ENCODE assay signal across 17 cellular contexts in genomic region chr4:27006247-27006603, GRCh38.
DNase-seq lines count a peak whose midpoint lies in the region; ATAC-seq, FAIRE-seq and TF ChIP-seq lines count a peak whose summit lies in the region.
"Had no signal": no experiment of that assay in that cellular context is flagged by ENCODE, and none has a peak within 500 bp of the region (broad histone marks: within the 10 kb centered on the region; RNA-seq: fewer than 3 reads in every experiment).

No MANE protein-coding gene starts in this region.

- peak; percentile 41 for FAIRE-seq in pancreas (lab: Jason Lieb, UNC)

- no CpG with 5 or more reads among the region's 7 CpGs for WGBS in IMR-90 (ENCODE audit: extremely low coverage in 2 of 2, insufficient read length in 1 of 2), 2 experiments
- 31 to 32% methylated on average over 7 of the region's 7 CpGs for WGBS in pancreas, 2 donors

- H3K4me2 ChIP-seq in IMR-90 (ENCODE audit: low read depth, low read length), result peak overlapping the region; percentile 89

- CTCF ChIA-PET in CD4-positive, alpha-beta memory T cell (lab: Charles Lee; ENCODE audit: partially characterized antibody), result interaction anchor here (0.9 to 6.4 kb wide), 10 partner anchors 12 to 1018 kb away, joined by 3 to 82 read pairs (median 4); no protein-coding TSS in a partner anchor
- CTCF ChIA-PET in IMR-90 (lab: Yijun Ruan, JAX), result interaction anchor here (0.8 to 1.0 kb wide), 2 partner anchors 15 to 144 kb away, joined by 3 read pairs; no protein-coding TSS in a partner anchor

- peaks cover 26% of the 10 kb centered on the region for H3K4me1 ChIP-seq in CD4-positive, alpha-beta memory T cell (ENCODE audit: insufficient read depth, low read length)
- H3K4me1 ChIP-seq in IMR-90 (ENCODE audit: control insufficient read depth, insufficient read depth, low read length) (peaks cover 10% of the 10 kb centered on the region), pancreas (peaks cover 6 to 14% (median 10%) of the 10 kb centered on the region in 3 donors)

- 0 out of 2 replicates have a peak overlapping the region, but pooled peaks have one; percentile 68 for H3K23ac ChIP-seq in IMR-90 (ENCODE audit: low read depth, low read length)

- peaks cover 24 to 42% (median 37%) of the 10 kb centered on the region in 4 donors for H3K4me1 Mint-ChIP-seq in CD4-positive, alpha-beta memory T cell

- TF ChIP-seq CTCF in IMR-90 (conservative IDR thresholded peaks at IDR 0.05; ENCODE audit: low read depth, low read length) (no peak), pancreas (IDR thresholded peaks at IDR 0.05) (no peak)

- no peak overlapping the region for H2BK15ac ChIP-seq in IMR-90 (ENCODE audit: low read depth, low read length)

- no peak overlapping the region for H3K56ac ChIP-seq in IMR-90 (ENCODE audit: extremely low read depth, insufficient read depth, low read length)

- dilution Hi-C loops in IMR-90 (cut with HindIII; ENCODE audit: low sequenced_read_pairs, unreplicated experiment), result no loop called here

- peak overlapping the region in 4 of 7 donors; percentile 10 to 72 (median 31) for H3K27ac Mint-ChIP-seq in CD4-positive, alpha-beta memory T cell
- H3K27ac Mint-ChIP-seq: activated T-helper 1 cell treated with anti-CD3 and anti-CD28 coated beads, Interleukin-12 subunit alpha, Interleukin-12 subunit beta, Interleukin-2, Interleukin-4 antibody, amounts not matched to agents 30 ng/mL and 10 ng/mL and 1 ng/mL, durations not matched to agents 14 hours and 24 hours and 36 hours; dendritic cell treated with granulocyte-macrophage colony-stimulating factor and Interleukin-4, amounts not matched to agents 40 ng/mL and 50 ng/mL, for 4 days; type B pancreatic cell had no signal

- no peak overlapping the region for H3K27ac ChIP-seq in CD4-positive, alpha-beta memory T cell (ENCODE audit: low read depth, low read length)
- H3K27ac ChIP-seq in IMR-90 (ENCODE audit: insufficient read depth, low read length) (no peak overlapping the region), pancreas (peak overlapping the region in 1 of 4 donors; percentile 43)

- no peaks in the 10 kb centered on the region for H3K9me3 Mint-ChIP-seq in CD4-positive, alpha-beta memory T cell
- H3K9me3 Mint-ChIP-seq: activated T-helper 1 cell treated with anti-CD3 and anti-CD28 coated beads, Interleukin-12 subunit alpha, Interleukin-12 subunit beta, Interleukin-2, Interleukin-4 antibody, amounts not matched to agents 30 ng/mL and 10 ng/mL and 1 ng/mL, durations not matched to agents 14 hours and 24 hours and 36 hours; dendritic cell treated with granulocyte-macrophage colony-stimulating factor and Interleukin-4, amounts not matched to agents 40 ng/mL and 50 ng/mL, for 4 days; type B pancreatic cell had no signal

- no peak overlapping the region for H3K4ac ChIP-seq in IMR-90 (ENCODE audit: low read depth, low read length)

- BruUV-seq in IMR-90 (replicated peaks; lab: Mats Ljungman, UMichigan), result no TSS peak

- no peaks in the 10 kb centered on the region for H3K27me3 ChIP-seq in CD4-positive, alpha-beta memory T cell (ENCODE audit: insufficient read depth, low read length)
- H3K27me3 ChIP-seq in IMR-90 (ENCODE audit: control insufficient read depth, insufficient read depth, low read length) (no peaks in the 10 kb centered on the region), pancreas (no peaks in the 10 kb centered on the region)

- H3K9ac ChIP-seq in IMR-90 (ENCODE audit: low read depth, low read length), result no peak overlapping the region

- no peak overlapping the region for H2AK5ac ChIP-seq in IMR-90 (ENCODE audit: low read depth, low read length)

- no peak for TF ChIP-seq RAD21 in IMR-90 (IDR thresholded peaks at IDR 0.05; ENCODE audit: low read length)

- DNase-seq in CD4-positive, alpha-beta memory T cell, result no peak
- DNase-seq in IMR-90 (peak; percentile 36), fibroblast of gingiva (ENCODE audit: low read depth) (peak; percentile 47), pancreas (no peak), NCI-H1930 (lab: John Stamatoyannopoulos, UW) (no peak), GOT3 (lab: John Stamatoyannopoulos, UW) (no peak), SK-N-DZ (ENCODE audit: low spot score) (no peak)
- DNase-seq: aorta; DMS53; left cardiac atrium; SHP77; stimulated activated CD4-positive, alpha-beta T cell treated with anti-CD3 and anti-CD28 coated beads, Interleukin-2, amount 100 ng/mL, for 24 hours; stimulated activated CD8-positive, alpha-beta memory T cell treated with anti-CD3 and anti-CD28 coated beads, Interleukin-4, amount 100 ng/mL, for 48 hours had no signal

- peaks cover 4% of the 10 kb centered on the region for H3K36me3 ChIP-seq in CD4-positive, alpha-beta memory T cell (ENCODE audit: insufficient read depth, low read length)
- H3K36me3 ChIP-seq in IMR-90 (ENCODE audit: control insufficient read depth, insufficient read depth, low read length), result peaks cover 2% of the 10 kb centered on the region; the same call in 1 of the 2 replicates
- no peaks in the 10 kb centered on the region for H3K36me3 ChIP-seq in pancreas

- H2BK5ac ChIP-seq in IMR-90 (ENCODE audit: low read depth, low read length, poor library complexity, severe bottlenecking), result peak overlapping the region; percentile 83

- H3K14ac ChIP-seq in IMR-90 (replicated peaks; ENCODE audit: low read depth, low read length), result no peak overlapping the region

- no peaks in the 10 kb centered on the region for H3K27me3 Mint-ChIP-seq in CD4-positive, alpha-beta memory T cell
- H3K27me3 Mint-ChIP-seq: dendritic cell treated with granulocyte-macrophage colony-stimulating factor and Interleukin-4, amounts not matched to agents 40 ng/mL and 50 ng/mL, for 4 days; type B pancreatic cell had no signal

- H2BK120ac ChIP-seq in IMR-90 (ENCODE audit: low read depth, low read length), result no peak overlapping the region; the same call in 1 of the 2 replicates

- no peak overlapping the region for H4K8ac ChIP-seq in IMR-90 (ENCODE audit: low read depth in 2 of 2, low read length in 2 of 2)

- H3K9me3 ChIP-seq in CD4-positive, alpha-beta memory T cell (ENCODE audit: control insufficient read depth in 1 of 2, low read length in 2 of 2), result no peaks in the 10 kb centered on the region
- H3K9me3 ChIP-seq in IMR-90 (ENCODE audit: control insufficient read depth, insufficient read depth, low read length) (no peaks in the 10 kb centered on the region), pancreas (no peaks in the 10 kb centered on the region)

- no peaks in the 10 kb centered on the region; the same call in 1 of the 2 replicates for H4K20me1 ChIP-seq in IMR-90 (ENCODE audit: insufficient read depth, low read length)

- H2AFZ ChIP-seq in IMR-90 (replicated peaks; ENCODE audit: low read length, poor library complexity), result no peak overlapping the region

- no peak overlapping the region for H4K5ac ChIP-seq in IMR-90 (ENCODE audit: low read depth, low read length)

- H3K4me3 Mint-ChIP-seq in CD4-positive, alpha-beta memory T cell, result no peak overlapping the region
- H3K4me3 Mint-ChIP-seq: activated T-helper 1 cell treated with anti-CD3 and anti-CD28 coated beads, Interleukin-12 subunit alpha, Interleukin-12 subunit beta, Interleukin-2, Interleukin-4 antibody, amounts not matched to agents 30 ng/mL and 10 ng/mL and 1 ng/mL, durations not matched to agents 14 hours and 24 hours and 36 hours; dendritic cell treated with granulocyte-macrophage colony-stimulating factor and Interleukin-4, amounts not matched to agents 40 ng/mL and 50 ng/mL, for 4 days; type B pancreatic cell had no signal

- no peak overlapping the region for H2AK9ac ChIP-seq in IMR-90 (replicated peaks; ENCODE audit: low read depth, low read length, poor library complexity)

- H3K79me1 ChIP-seq in IMR-90 (ENCODE audit: low read depth in 1 of 2, low read length in 2 of 2), result no peaks in the 10 kb centered on the region

- peak; percentile 51 for ATAC-seq in IMR-90 (ENCODE audit: low read depth)
- peak; percentile 4 to 62 (median 53) for ATAC-seq in pancreas
- no peak for ATAC-seq in HG02938 (IDR thresholded peaks at IDR 0.05; ENCODE audit: unreplicated experiment)

- H3K9me1 ChIP-seq in IMR-90 (ENCODE audit: insufficient read depth, low read length), result no peaks in the 10 kb centered on the region

- TF ChIP-seq POLR2A in IMR-90 (IDR thresholded peaks at IDR 0.05; ENCODE audit: low read depth, low read length), result no peak

- H3K4me3 ChIP-seq in CD4-positive, alpha-beta memory T cell (ENCODE audit: low read length in 2 of 2), result no peak overlapping the region
- H3K4me3 ChIP-seq in IMR-90 (ENCODE audit: insufficient read depth, low read depth, low read length), result no peak overlapping the region
- H3K4me3 ChIP-seq in pancreas, result peak overlapping the region in 1 of 4 donors; percentile 12

- no peak overlapping the region for H2BK20ac ChIP-seq in IMR-90 (ENCODE audit: low read depth, low read length)

- POLR2A ChIA-PET in CD4-positive, alpha-beta memory T cell (lab: Charles Lee; ENCODE audit: partially characterized antibody), result interaction anchor here (5.7 kb wide), 1 partner anchor 145 kb away, joined by 24 read pairs; the partner anchor contains the start of gene STIM2
- POLR2A ChIA-PET in IMR-90 (lab: Charles Lee; ENCODE audit: unreplicated experiment), result no interaction called here

- in situ Hi-C loops in IMR-90 (cut with MboI; ENCODE audit: low sequenced_read_pairs), result loop anchor here (5.0 to 25.0 kb wide), 6 partner anchors 134 to 1019 kb away; no protein-coding TSS in a partner anchor

- H3K18ac ChIP-seq in IMR-90 (ENCODE audit: low read depth, low read length), result no peak overlapping the region

- intact Hi-C loops in CD4-positive, alpha-beta memory T cell (cut with micrococcal nuclease), result loop anchor here (10.0 kb wide), 1 partner anchor 341 kb away; no protein-coding TSS in a partner anchor
- intact Hi-C loops in IMR-90 (cut with micrococcal nuclease), result loop anchor here (5.0 kb wide), 2 partner anchors 274 to 424 kb away; partner anchors contain the start of gene TBC1D19
- intact Hi-C loops in pancreas (cut with DNase I), result loop anchor here in 1 of 3 donors (10.0 kb wide), 1 partner anchor 121 kb away; no protein-coding TSS in a partner anchor

- H4K91ac ChIP-seq in IMR-90 (ENCODE audit: insufficient read depth, low read depth, low read length), result no peak overlapping the region

- H3K36me3 Mint-ChIP-seq in CD4-positive, alpha-beta memory T cell, result peaks cover 3 to 27% of the 10 kb centered on the region in 2 donors
- H3K36me3 Mint-ChIP-seq: type B pancreatic cell had no signal

TF ChIP-seq in IMR-90, 13 proteins besides CTCF, POLR2A, EP300 and RAD21 (continues in another document):
- TF ChIP-seq ELK1 (IDR thresholded peaks at IDR 0.05; ENCODE audit: borderline replicate concordance, low read depth, low read length), result no peak
- no peak for TF ChIP-seq NFE2L2 (IDR thresholded peaks at IDR 0.05; ENCODE audit: low read depth, low read length)
- TF ChIP-seq CEBPB (IDR thresholded peaks at IDR 0.05; ENCODE audit: low read depth, low read length), result no peak

Comparison
In these comparisons a context has a peak if more than half of its experiments do, and no peak if none do; other contexts are left out.
1. DNase-seq: peak in IMR-90 (single experiment) and fibroblast of gingiva (single experiment); none in CD4-positive, alpha-beta memory T cell (0 of 5), pancreas (0 of 6), NCI-H1930 (0 of 2), GOT3 (single experiment) and SK-N-DZ (single experiment).